ENCODE assay signal across 26 cellular contexts in genomic region chr6:110183292-110183691, GRCh38. TPM values are rescaled to one million over a fixed set of nuclear protein-coding genes. Genes with fewer than 3 reads are reported as not detected.
DNase-seq lines count a peak whose midpoint lies in the region; ATAC-seq, FAIRE-seq and TF ChIP-seq lines count a peak whose summit lies in the region.
"Had no signal": no experiment of that assay in that cellular context is flagged by ENCODE, and none has a peak within 500 bp of the region (broad histone marks: within the 10 kb centered on the region; RNA-seq: fewer than 3 reads in every experiment).

No MANE protein-coding gene starts in this region.

- H3K79me2 ChIP-seq in OCI-LY1 (ENCODE audit: insufficient read depth, low read length) = peaks cover 78% of the 10 kb centered on the region
- peaks cover 76% of the 10 kb centered on the region for H3K79me2 ChIP-seq in GM12878 (ENCODE audit: control insufficient read depth, insufficient read depth, low read length)
- H3K79me2 ChIP-seq in neural progenitor cell (ENCODE audit: low read depth) = peaks cover 87% of the 10 kb centered on the region

- no peaks in the 10 kb centered on the region for H3F3A ChIP-seq in OCI-LY1 (ENCODE audit: insufficient read depth, low read length)
- peaks cover 1% of the 10 kb centered on the region for H3F3A ChIP-seq in neural progenitor cell (ENCODE audit: low read depth)

- RAD21 ChIA-PET in GM12878 (lab: Charles Lee; ENCODE audit: unreplicated experiment) = interaction anchor here (0.5 to 1.1 kb wide), 3 partner anchors 22 to 1860 kb away, joined by 3 to 7 read pairs (median 4); no protein-coding TSS in a partner anchor

- no peak for TF ChIP-seq RAD21 in GM12878 (IDR thresholded peaks at IDR 0.05; ENCODE audit: insufficient read depth, low read depth, low read length)

- ATAC-seq in CD4-positive, CD25-positive, alpha-beta regulatory T cell (ENCODE audit: low read depth in 2 of 2) = no peak
- no peak for ATAC-seq in GM12878
- ATAC-seq: activated naive CD4-positive, alpha-beta T cell treated with anti-CD3 and anti-CD28 coated beads, Interleukin-2, amount 50 U/mL, for 72 hours had no signal

- no peaks in the 10 kb centered on the region for H4K20me1 ChIP-seq in OCI-LY1 (ENCODE audit: insufficient read depth, low read length)
- H4K20me1 ChIP-seq in GM12878 (ENCODE audit: control insufficient read depth, insufficient read depth) = no peaks in the 10 kb centered on the region
- H4K20me1 ChIP-seq in neural progenitor cell (ENCODE audit: low read depth) = peaks cover 4% of the 10 kb centered on the region

- no peak overlapping the region for H3K4me3 Mint-ChIP-seq in CD4-positive, CD25-positive, alpha-beta regulatory T cell
- H3K4me3 Mint-ChIP-seq in neural progenitor cell = no peak overlapping the region
- H3K4me3 Mint-ChIP-seq: activated CD4-positive, alpha-beta memory T cell treated with anti-CD3 and anti-CD28 coated beads, Interleukin-2, amount 10 ng/mL, durations not matched to agents 7 days and 5 days; CD4-positive, alpha-beta memory T cell; immature natural killer cell; memory B cell; nephron had no signal

- intact Hi-C loops in GM12878 (cut with micrococcal nuclease; ENCODE audit: unreplicated experiment) = loop anchor here (5.0 to 10.0 kb wide), 3 partner anchors 141 to 708 kb away; partner anchors contain the start of genes AK9 and FIG4

- no peak for TF ChIP-seq EP300 in GM12878 (IDR thresholded peaks at IDR 0.05; ENCODE audit: borderline replicate concordance in 1 of 2, control insufficient read depth in 1 of 2, low read depth in 2 of 2, low read length in 2 of 2)

- CTCF ChIA-PET in GM12878 (lab: Yijun Ruan, JAX) = no interaction called here

- H3K9me2 ChIP-seq in OCI-LY1 (ENCODE audit: low read depth, low read length) = no peaks in the 10 kb centered on the region

- POLR2A ChIA-PET in GM12878 (lab: Charles Lee) = interaction anchor here (0.7 to 1.3 kb wide), 2 partner anchors 22 to 91 kb away, joined by 4 read pairs; no protein-coding TSS in a partner anchor

- no peak overlapping the region for H3K27ac ChIP-seq in CD4-positive, CD25-positive, alpha-beta regulatory T cell (ENCODE audit: insufficient read depth, low read length, poor library complexity, severe bottlenecking)
- no peak overlapping the region for H3K27ac ChIP-seq in OCI-LY1 (ENCODE audit: low read depth, low read length, poor library complexity, severe bottlenecking)
- H3K27ac ChIP-seq in GM12878 (ENCODE audit: control insufficient read depth, insufficient read depth) = no peak overlapping the region
- no peak overlapping the region for H3K27ac ChIP-seq in neural progenitor cell
- H3K27ac ChIP-seq: epithelial cell of prostate, SJSA1, tibial nerve had no signal

- H2AFZ ChIP-seq in OCI-LY1 (ENCODE audit: low read length) (no peak overlapping the region), GM12878 (ENCODE audit: control insufficient read depth, low read depth, low read length) (no peak overlapping the region), neural progenitor cell (replicated peaks) (no peak overlapping the region)

- no peaks in the 10 kb centered on the region for H3K9me3 ChIP-seq in CD4-positive, CD25-positive, alpha-beta regulatory T cell (ENCODE audit: control insufficient read depth in 2 of 2, low read length in 2 of 2)
- no peaks in the 10 kb centered on the region for H3K9me3 ChIP-seq in OCI-LY1 (ENCODE audit: low read length)
- no peaks in the 10 kb centered on the region for H3K9me3 ChIP-seq in GM12878 (replicated peaks; ENCODE audit: control insufficient read depth, insufficient read depth, low read length)
- H3K9me3 ChIP-seq in neural progenitor cell (ENCODE audit: low read depth) = no peaks in the 10 kb centered on the region
- H3K9me3 ChIP-seq: SJSA1, tibial nerve had no signal

- no peak for TF ChIP-seq CTCF in OCI-LY1 (IDR thresholded peaks at IDR 0.05; ENCODE audit: low read length)
- no peak for TF ChIP-seq CTCF in GM12878 (IDR thresholded peaks at IDR 0.05 in 2 of 3, conservative IDR thresholded peaks at IDR 0.05 in 1 of 3; ENCODE audit: control insufficient read depth in 2 of 3, extremely low read depth in 1 of 3, insufficient read depth in 1 of 3, low read depth in 3 of 3, low read length in 3 of 3)
- TF ChIP-seq CTCF in neural progenitor cell (IDR thresholded peaks at IDR 0.05) = no peak
- no peak for TF ChIP-seq CTCF in foreskin fibroblast (IDR thresholded peaks at IDR 0.05; ENCODE audit: low read depth, low read length)

- H3K36me3 ChIP-seq in CD4-positive, CD25-positive, alpha-beta regulatory T cell (ENCODE audit: control insufficient read depth, insufficient read depth, low read length) = peaks cover 2% of the 10 kb centered on the region
- peaks cover 23% of the 10 kb centered on the region for H3K36me3 ChIP-seq in OCI-LY1 (ENCODE audit: insufficient read depth, low read length)
- H3K36me3 ChIP-seq in GM12878 (ENCODE audit: control insufficient read depth in 2 of 2, insufficient read depth in 2 of 2, low read length in 1 of 2) = no peaks in the 10 kb centered on the region; a peak in 1 of 4 replicates
- H3K36me3 ChIP-seq in neural progenitor cell = no peaks in the 10 kb centered on the region
- H3K36me3 ChIP-seq: tibial nerve had no signal

- 98% methylated on average over 3 of the region's 3 CpGs for WGBS in GM12878 (ENCODE audit: insufficient coverage, insufficient replicate concordance, low lambda C conversion rate, missing lambda C conversion rate)

- SMC1A ChIA-PET in GM12878 (lab: Charles Lee; ENCODE audit: uncharacterized antibody, unreplicated experiment) = interaction anchor here (0.5 to 1.4 kb wide), 4 partner anchors 16 to 656 kb away, joined by 3 to 8 read pairs (median 3); no protein-coding TSS in a partner anchor

- peak overlapping the region; percentile 74 for H3K4me2 ChIP-seq in OCI-LY1 (ENCODE audit: low read length)
- peak overlapping the region; percentile 67 for H3K4me2 ChIP-seq in GM12878 (ENCODE audit: control insufficient read depth, insufficient read depth)
- peak overlapping the region; percentile 87 for H3K4me2 ChIP-seq in neural progenitor cell

- H3K4me1 Mint-ChIP-seq in CD4-positive, CD25-positive, alpha-beta regulatory T cell = peaks cover 27 to 33% (median 30%) of the 10 kb centered on the region in 4 donors
- no peaks in the 10 kb centered on the region for H3K4me1 Mint-ChIP-seq in neural progenitor cell

- H3K4me1 ChIP-seq in CD4-positive, CD25-positive, alpha-beta regulatory T cell (ENCODE audit: control insufficient read depth, insufficient read depth, low read length, poor library complexity, severe bottlenecking) = peaks cover 59% of the 10 kb centered on the region
- H3K4me1 ChIP-seq in OCI-LY1 (ENCODE audit: insufficient read depth, low read length, severe bottlenecking) (peaks cover 37% of the 10 kb centered on the region), GM12878 (ENCODE audit: control insufficient read depth, insufficient read depth, low read length) (peaks cover 3% of the 10 kb centered on the region), neural progenitor cell (peaks cover 11% of the 10 kb centered on the region)

- no TSS peak for BruUV-seq in GM12878 (replicated peaks; lab: Mats Ljungman, UMichigan)

- H3K27me3 ChIP-seq in CD4-positive, CD25-positive, alpha-beta regulatory T cell (ENCODE audit: control insufficient read depth, insufficient read depth, low read length) = no peaks in the 10 kb centered on the region
- H3K27me3 ChIP-seq in OCI-LY1 (ENCODE audit: insufficient read depth, low read length) = no peaks in the 10 kb centered on the region
- H3K27me3 ChIP-seq in GM12878 (replicated peaks in 1 of 2; ENCODE audit: control insufficient read depth in 2 of 2, insufficient read depth in 2 of 2, low read length in 1 of 2) = no peaks in the 10 kb centered on the region
- H3K27me3 ChIP-seq in neural progenitor cell = no peaks in the 10 kb centered on the region
- H3K27me3 ChIP-seq: SJSA1, tibial nerve had no signal

- no peaks in the 10 kb centered on the region for H3K36me3 Mint-ChIP-seq in CD4-positive, CD25-positive, alpha-beta regulatory T cell
- H3K36me3 Mint-ChIP-seq in neural progenitor cell = no peaks in the 10 kb centered on the region
- H3K36me3 Mint-ChIP-seq: activated naive CD4-positive, alpha-beta T cell treated with anti-CD3 and anti-CD28 coated beads, Interleukin-2, amount 50 U/mL, for 72 hours; immature natural killer cell had no signal

- no peak overlapping the region for H3K27ac Mint-ChIP-seq in CD4-positive, CD25-positive, alpha-beta regulatory T cell
- no peak overlapping the region for H3K27ac Mint-ChIP-seq in neural progenitor cell
- H3K27ac Mint-ChIP-seq: activated CD4-positive, alpha-beta memory T cell treated with anti-CD3 and anti-CD28 coated beads, Interleukin-2, amount 10 ng/mL, durations not matched to agents 7 days and 5 days; activated naive CD4-positive, alpha-beta T cell treated with anti-CD3 and anti-CD28 coated beads, Interleukin-2, amount 50 U/mL, for 72 hours; activated T-helper 2 cell treated with anti-CD3 and anti-CD28 coated beads, Interferon-gamma antibody, Interleukin-2, Interleukin-4, amounts not matched to agents 10 μg/mL and 5 μg/mL and 100 μg/mL, durations not matched to agents 14 hours and 24 hours and 36 hours; CD4-positive, alpha-beta memory T cell; immature natural killer cell; memory B cell; nephron had no signal

- no peaks in the 10 kb centered on the region for H3K9me3 Mint-ChIP-seq in CD4-positive, CD25-positive, alpha-beta regulatory T cell
- H3K9me3 Mint-ChIP-seq in neural progenitor cell = no peaks in the 10 kb centered on the region
- H3K9me3 Mint-ChIP-seq: activated CD4-positive, alpha-beta memory T cell treated with anti-CD3 and anti-CD28 coated beads, Interleukin-2, amount 10 ng/mL, durations not matched to agents 7 days and 5 days; activated naive CD4-positive, alpha-beta T cell treated with anti-CD3 and anti-CD28 coated beads, Interleukin-2, amount 50 U/mL, for 72 hours; activated T-helper 2 cell treated with anti-CD3 and anti-CD28 coated beads, Interferon-gamma antibody, Interleukin-2, Interleukin-4, amounts not matched to agents 10 μg/mL and 5 μg/mL and 100 μg/mL, durations not matched to agents 14 hours and 24 hours and 36 hours; CD4-positive, alpha-beta memory T cell; immature natural killer cell; memory B cell; nephron had no signal

- in situ Hi-C loops in GM12878 (cut with MboI) = no loop called here

- no peak for FAIRE-seq in GM12878 (lab: Jason Lieb, UNC)
- FAIRE-seq: colon, D721Med, H54 had no signal

- H3K4me3 ChIP-seq in CD4-positive, CD25-positive, alpha-beta regulatory T cell (ENCODE audit: low read depth, low read length) = peak overlapping the region; percentile 95
- H3K4me3 ChIP-seq in OCI-LY1 (ENCODE audit: low read depth, low read length, poor library complexity, severe bottlenecking) (peak overlapping the region; percentile 89), GM12878 (peak overlapping the region; percentile 78; the same call in 1 of the 2 replicates), neural progenitor cell (no peak overlapping the region), foreskin fibroblast (ENCODE audit: low read depth in 1 of 2, low read length in 2 of 2) (no peak overlapping the region)
- H3K4me3 ChIP-seq: SJSA1, tibial nerve had no signal

- DNase-seq in CD4-positive, CD25-positive, alpha-beta regulatory T cell = no peak
- DNase-seq in GM12878 (ENCODE audit: low read depth, low spot score) (no peak), neural progenitor cell (ENCODE audit: low spot score) (no peak), foreskin fibroblast (no peak), NCI-H128 (lab: John Stamatoyannopoulos, UW; ENCODE audit: unreplicated experiment) (no peak)
- DNase-seq in activated naive CD4-positive, alpha-beta T cell treated with Interleukin-2 at 50 U/mL for 16 hours = no peak
- DNase-seq: activated CD4-positive, alpha-beta memory T cell treated with anti-CD3 and anti-CD28 coated beads, Interleukin-2, amount 10 ng/mL, durations not matched to agents 7 days and 5 days; anterior cingulate cortex; CD4-positive, alpha-beta memory T cell; effector CD8-positive, alpha-beta T cell; immature natural killer cell; NCI-H1436 treated with DMSO at 0.1 percent for 48 hours; NCI-H2107; stimulated activated CD4-positive, alpha-beta T cell treated with anti-CD3 and anti-CD28 coated beads, Interleukin-4, amount 100 ng/mL, for 24 hours; T-helper 2 cell had no signal

- TF ChIP-seq POLR2A in GM12878 (IDR thresholded peaks at IDR 0.05; ENCODE audit: low read depth, low read length) = no peak

- peak overlapping the region; percentile 87; the same call in 1 of the 2 replicates for H3K9ac ChIP-seq in OCI-LY1 (ENCODE audit: low read length)
- no peak overlapping the region; the same call in 1 of the 2 replicates for H3K9ac ChIP-seq in GM12878 (ENCODE audit: control insufficient read depth, insufficient read depth, low read length)
- H3K9ac ChIP-seq in neural progenitor cell = no peak overlapping the region

- H3K27me3 Mint-ChIP-seq in CD4-positive, CD25-positive, alpha-beta regulatory T cell = peaks cover 7% of the 10 kb centered on the region
- H3K27me3 Mint-ChIP-seq in neural progenitor cell (ENCODE audit: insufficient read depth, low read depth) = no peaks in the 10 kb centered on the region
- H3K27me3 Mint-ChIP-seq: memory B cell had no signal

RNA-seq across cellular contexts. Expression of gene CDC40, which starts 3.1 kb away (rescaled TPM):
- 34.5 TPM for total RNA-seq in CD4-positive, CD25-positive, alpha-beta regulatory T cell
- 10 to 100 TPM; 21.9 to 33.0 (median 24.6) TPM for polyA plus RNA-seq in CD4-positive, CD25-positive, alpha-beta regulatory T cell
- 46.7 and 52.1 TPM in 2 replicates for total RNA-seq in GM12878 (2013; cell fraction: nucleolus; rRNA removed)
- total RNA-seq in GM12878 (2014; rRNA removed) = 22.0 and 25.7 TPM in 2 replicates
- total RNA-seq in GM12878 (2014; rRNA removed; fragmentation: Illumina TruSeq; extraction: Trizol) = 35.5 and 36.2 TPM in 2 replicates
- 23.0 and 25.0 TPM in 2 replicates for total RNA-seq in GM12878 (2021)
- polyA plus RNA-seq in GM12878 (2011; ENCODE audit: low read depth) = 20.1 TPM
- polyA plus RNA-seq in GM12878 (2011; rRNA removed) = 31.3 and 61.9 TPM in 2 replicates
- 11.7 and 12.9 TPM in 2 replicates for polyA plus RNA-seq in GM12878 (2011; cell fraction: cytosol; rRNA removed)
- polyA plus RNA-seq in GM12878 (2011; cell fraction: nucleus; rRNA removed) = 8.9 and 10.2 TPM in 2 replicates
- 15.0 and 17.5 TPM in 2 replicates for polyA plus RNA-seq in GM12878 (2012)
- 27.3 and 37.3 TPM in 2 replicates for polyA plus RNA-seq in GM12878 (2014; fragmentation: Illumina TruSeq; extraction: Trizol)
- 10 to 100 TPM; 24.5 to 28.1 TPM for polyA plus RNA-seq in GM12878 (2014; fragmentation: Nextera tagmentation; extraction: Ambion mirVana)
- 14.1 and 20.1 TPM in 2 replicates for polyA plus RNA-seq in GM12878 (2014; rRNA removed)
- polyA plus RNA-seq in GM12878 (2016; fragmentation: Nextera tagmentation; extraction: Ambion mirVana) = 10 to 100 TPM; 24.1 to 27.2 TPM
- 26.7 and 33.8 TPM in 2 replicates for polyA minus RNA-seq in GM12878 (2011; rRNA and poly(A)+ RNA removed)
- polyA minus RNA-seq in GM12878 (2011; cell fraction: cytosol; rRNA and poly(A)+ RNA removed) = 11.9 and 13.3 TPM in 2 replicates
- polyA minus RNA-seq in GM12878 (2011; cell fraction: nucleus; rRNA and poly(A)+ RNA removed) = 11.0 and 17.0 TPM in 2 replicates
- total RNA-seq in neural progenitor cell (ENCODE audit: low replicate concordance) = 24.9 and 40.1 TPM in 2 replicates

RNA-seq across cellular contexts. Expression of gene WASF1, which starts 3.8 kb away (rescaled TPM):
- total RNA-seq in CD4-positive, CD25-positive, alpha-beta regulatory T cell = 0.20 TPM
- polyA plus RNA-seq in CD4-positive, CD25-positive, alpha-beta regulatory T cell = under 1 TPM in 2 of 4 donors, not detected in 2; 0.13 to 0.37 TPM
- total RNA-seq in GM12878 (2013; cell fraction: nucleolus; rRNA removed) = 1.3 and 1.5 TPM in 2 replicates
- total RNA-seq in GM12878 (2014; rRNA removed) (1.7 and 2.1 TPM in 2 replicates), GM12878 (2014; rRNA removed; fragmentation: Illumina TruSeq; extraction: Trizol) (4.1 TPM in 2 replicates), GM12878 (2021) (5.5 and 7.7 TPM in 2 replicates), neural progenitor cell (ENCODE audit: low replicate concordance) (57.8 and 81.1 TPM in 2 replicates)
- polyA plus RNA-seq in GM12878 (2011; ENCODE audit: low read depth) = 1.4 TPM
- polyA plus RNA-seq in GM12878 (2011; rRNA removed) (1.3 and 1.5 TPM in 2 replicates), GM12878 (2014; fragmentation: Illumina TruSeq; extraction: Trizol) (10.2 and 11.8 TPM in 2 replicates), GM12878 (2014; fragmentation: Nextera tagmentation; extraction: Ambion mirVana) (1 to 10 TPM; 1.7 to 3.5 TPM), GM12878 (2014; rRNA removed) (5.0 TPM in 2 replicates), GM12878 (2016; fragmentation: Nextera tagmentation; extraction: Ambion mirVana) (1 to 10 TPM; 8.7 to 9.7 TPM)
- 1.5 and 2.0 TPM in 2 replicates for polyA plus RNA-seq in GM12878 (2011; cell fraction: cytosol; rRNA removed)
- polyA plus RNA-seq in GM12878 (2011; cell fraction: nucleus; rRNA removed) = 1.2 and 1.5 TPM in 2 replicates
- polyA plus RNA-seq in GM12878 (2012) = 1.6 and 2.0 TPM in 2 replicates
- 0.93 and 1.0 TPM in 2 replicates for polyA minus RNA-seq in GM12878 (2011; rRNA and poly(A)+ RNA removed)
- 0.40 and 0.42 TPM in 2 replicates for polyA minus RNA-seq in GM12878 (2011; cell fraction: cytosol; rRNA and poly(A)+ RNA removed)
- 0.85 and 1.1 TPM in 2 replicates for polyA minus RNA-seq in GM12878 (2011; cell fraction: nucleus; rRNA and poly(A)+ RNA removed)

Comparison
In these comparisons a context has a peak if more than half of its experiments do, and no peak if none do; other contexts are left out.
1. H3K4me3 ChIP-seq: peak in CD4-positive, CD25-positive, alpha-beta regulatory T cell (single experiment), OCI-LY1 (single experiment) and GM12878 (single experiment); none in neural progenitor cell (single experiment) and foreskin fibroblast (0 of 2).
2. Peak in every context shown above with its lines, with median percentiles within 50 percentile points of each other: H3K4me2 ChIP-seq.